In genomic region chr19:925087-925911, GRCh38 we compare ENCODE assay signal across 8 cellular contexts. TPM values are rescaled to one million over a fixed set of nuclear protein-coding genes. Genes with fewer than 3 reads are reported as not detected.
A peak's percentile ranks its signal among the peaks of the same experiment; 100 is the strongest.
DNase-seq lines count a peak whose midpoint lies in the region; ATAC-seq lines count a peak whose summit lies in the region.

No MANE protein-coding gene starts in this region.

- H3K4me3 Mint-ChIP-seq in activated T-cell treated with anti-CD3 and anti-CD28 coated beads, Interleukin-2, amount 50 U/mL, for 24 hours: peak overlapping the region; percentile 77

- H3K36me3 Mint-ChIP-seq in activated T-cell treated with anti-CD3 and anti-CD28 coated beads, Interleukin-2, amount 50 U/mL, for 24 hours (ENCODE audit: low read depth): peaks cover 2% of the 10 kb centered on the region

- DNase-seq in DMS114 treated with DMSO at 0.1 percent for 48 hours (lab: John Stamatoyannopoulos, UW; ENCODE audit: unreplicated experiment): peak; percentile 54
- peak; percentile 84 for DNase-seq in OCI-M1 (lab: John Stamatoyannopoulos, UW)
- DNase-seq in activated T-cell treated with anti-CD3 and anti-CD28 coated beads, Interleukin-2, amount 50 U/mL, for 24 hours: peak; percentile 90
- peak; percentile 70 for DNase-seq in mucosa of gallbladder (ENCODE audit: low spot score)
- peak; percentile 71 for DNase-seq in stimulated activated naive CD4-positive, alpha-beta T cell treated with Interleukin-2 at 50 U/mL for 16 hours (lab: John Stamatoyannopoulos, UW)

- H3K27me3 Mint-ChIP-seq in activated T-cell treated with anti-CD3 and anti-CD28 coated beads, Interleukin-2, amount 50 U/mL, for 24 hours: no peaks in the 10 kb centered on the region

- peaks cover 20% of the 10 kb centered on the region for H3K4me1 Mint-ChIP-seq in activated T-cell treated with anti-CD3 and anti-CD28 coated beads, Interleukin-2, amount 50 U/mL, for 24 hours (ENCODE audit: low read depth)

- H3K27ac ChIP-seq in HUES6 (ENCODE audit: low read depth, low read length) (peak overlapping the region; percentile 98), esophagus (ENCODE audit: low read depth in 2 of 2, low read length in 1 of 2) (peak overlapping the region; percentile 48 to 79)

- peak overlapping the region; percentile 96 for H3K9ac ChIP-seq in HUES6 (ENCODE audit: low read length)

- ATAC-seq in GM21526 (IDR thresholded peaks at IDR 0.05; ENCODE audit: low FRiP score, unreplicated experiment): peak; percentile 38

- H3K27me3 ChIP-seq in HUES6 (ENCODE audit: control insufficient read depth, insufficient read depth, low read length) (peaks cover 13% of the 10 kb centered on the region), esophagus (ENCODE audit: control insufficient read depth in 1 of 2, insufficient read depth in 2 of 2, low read length in 2 of 2) (no peaks in the 10 kb centered on the region)

- peaks cover 11% of the 10 kb centered on the region for H3K4me1 ChIP-seq in HUES6 (ENCODE audit: control insufficient read depth, insufficient read depth, low read length)
- H3K4me1 ChIP-seq in esophagus (ENCODE audit: control insufficient read depth in 2 of 2, insufficient read depth in 2 of 2, low read length in 1 of 2): peaks cover 5 to 6% of the 10 kb centered on the region in 2 donors

- 0 to 1% methylated on average over 62 to 81 of the region's 81 CpGs for WGBS in esophagus, 2 donors

- H3K9me3 Mint-ChIP-seq in activated T-cell treated with anti-CD3 and anti-CD28 coated beads, Interleukin-2, amount 50 U/mL, for 24 hours: no peaks in the 10 kb centered on the region

- no peaks in the 10 kb centered on the region for H3K9me3 ChIP-seq in HUES6 (ENCODE audit: control insufficient read depth, insufficient read depth, low read depth, low read length)
- H3K9me3 ChIP-seq in esophagus (ENCODE audit: control insufficient read depth in 2 of 2, insufficient read depth in 1 of 2, low read depth in 1 of 2, low read length in 1 of 2): no peaks in the 10 kb centered on the region

- H3K36me3 ChIP-seq in HUES6 (ENCODE audit: control insufficient read depth, insufficient read depth, low read length) (peaks cover 15% of the 10 kb centered on the region), esophagus (ENCODE audit: control insufficient read depth in 2 of 2, insufficient read depth in 2 of 2, low read length in 1 of 2) (peaks cover 0 to 4% of the 10 kb centered on the region in 2 donors)

- peak overlapping the region; percentile 85 for H3K27ac Mint-ChIP-seq in activated T-cell treated with anti-CD3 and anti-CD28 coated beads, Interleukin-2, amount 50 U/mL, for 24 hours

- H3K4me3 ChIP-seq in HUES6 (ENCODE audit: low read depth, low read length): peak overlapping the region; percentile 65
- peak overlapping the region; percentile 81 to 83 for H3K4me3 ChIP-seq in esophagus (ENCODE audit: low read depth in 1 of 2, low read length in 2 of 2)

RNA-seq across cellular contexts. Expression of gene ARID3A, which starts 0.5 kb away (rescaled TPM):
- 1 to 10 TPM; 1.3 to 5.2 TPM for polyA plus RNA-seq in esophagus
- 7.0 TPM for total RNA-seq in mucosa of gallbladder

RNA-seq across cellular contexts. Expression of gene KISS1R, which starts 8.2 kb away (rescaled TPM):
- polyA plus RNA-seq in esophagus: under 1 TPM in 1 of 2 donors, not detected in 1; 0.01 TPM
- 0.17 TPM for total RNA-seq in mucosa of gallbladder

RNA-seq across cellular contexts. Expression of gene R3HDM4, which starts 12.3 kb away (rescaled TPM):
- 10 to 100 TPM; 66.1 to 84.8 TPM for polyA plus RNA-seq in esophagus
- total RNA-seq in mucosa of gallbladder: 47.5 TPM

RNA-seq across cellular contexts. Expression of gene RNU6-9, which starts 32.0 kb away (rescaled TPM):
- not detected for polyA plus RNA-seq in esophagus
- not detected for total RNA-seq in mucosa of gallbladder

RNA-seq across cellular contexts. Expression of gene MED16, which starts 32.3 kb away (rescaled TPM):
- 10 to 100 TPM; 33.0 to 46.2 TPM for polyA plus RNA-seq in esophagus
- 66.9 TPM for total RNA-seq in mucosa of gallbladder

Comparison
In these comparisons a context has a peak if more than half of its experiments do, and no peak if none do; other contexts are left out.
1. Peak in every context shown above with its lines: DNase-seq, ATAC-seq, H3K4me3 ChIP-seq and H3K27ac ChIP-seq.